35 cellular contexts compared by ENCODE assay signal in the genomic region with DNA sequence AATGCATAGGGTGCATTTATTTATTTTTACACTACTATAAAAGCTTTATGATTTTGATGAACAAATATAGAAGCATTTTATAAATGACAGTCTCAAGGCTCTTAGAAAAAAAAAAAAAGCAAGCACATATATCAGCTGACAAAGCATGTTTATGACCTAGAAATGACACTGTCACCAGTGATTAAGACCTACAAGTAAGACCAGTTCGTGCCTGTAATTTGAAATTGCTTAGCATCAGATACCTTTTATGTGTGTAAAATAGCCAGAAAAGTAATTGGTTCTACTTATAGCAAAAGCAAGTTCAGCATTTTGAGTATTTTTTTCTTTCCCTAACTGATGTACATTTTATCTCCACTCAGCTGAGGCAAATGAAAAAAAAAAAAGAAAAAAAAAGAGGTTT.
A peak's percentile ranks its signal among the peaks of the same experiment; 100 is the strongest.
DNase-seq lines count a peak whose midpoint lies in the region; ATAC-seq and TF ChIP-seq lines count a peak whose summit lies in the region.
"Had no signal": no experiment of that assay in that cellular context is flagged by ENCODE, and none has a peak within 500 bp of the region (broad histone marks: within the 10 kb centered on the region; RNA-seq: fewer than 3 reads in every experiment).

No MANE protein-coding gene starts in this region.

- no peaks in the 10 kb centered on the region for H3K4me1 ChIP-seq in Karpas-422 (ENCODE audit: low read length)
- H3K4me1 ChIP-seq: ascending aorta, left ventricle myocardium inferior had no signal

- H3K9me3 ChIP-seq in Karpas-422 (ENCODE audit: low read length) = no peaks in the 10 kb centered on the region; the same call in 1 of the 2 replicates
- H3K9me3 ChIP-seq: ascending aorta, left ventricle myocardium inferior, ovary had no signal

- H3K27ac ChIP-seq in Karpas-422 (ENCODE audit: low read length) = no peak overlapping the region
- H3K27ac ChIP-seq: ascending aorta, cardiac muscle cell, left ventricle myocardium inferior, ovary, skin epidermis had no signal

- no peak overlapping the region for H2AFZ ChIP-seq in Karpas-422 (ENCODE audit: low read length)

- H3K27me3 ChIP-seq in Karpas-422 (ENCODE audit: low read length) = no peaks in the 10 kb centered on the region
- H3K27me3 ChIP-seq: ascending aorta, cardiac muscle cell, ovary had no signal

- no peak overlapping the region for H3K4me2 ChIP-seq in Karpas-422 (ENCODE audit: low read depth, low read length, poor library complexity, severe bottlenecking)

- DNase-seq in G401 (ENCODE audit: low spot score) (peak; percentile 73), NAMALWA (ENCODE audit: low spot score) (peak; percentile 4), RPMI8226 (peak; percentile 73), epithelial cell of esophagus (ENCODE audit: low read depth) (peak; percentile 35), Karpas-422 (no peak), left ventricle myocardium superior (no peak)
- DNase-seq in stimulated activated CD4-positive, alpha-beta T cell treated with anti-CD3 and anti-CD28 coated beads, Interleukin-4, amount 100 ng/mL, for 1 hour = no peak
- DNase-seq: activated CD4-positive, alpha-beta T cell treated with anti-CD3 and anti-CD28 coated beads, Interleukin-2, amount 10 ng/mL, durations not matched to agents 7 days and 5 days; activated CD8-positive, alpha-beta memory T cell treated with anti-CD3 and anti-CD28 coated beads, Interleukin-2, amount 10 ng/mL, durations not matched to agents 7 days and 5 days; activated gamma-delta T cell; activated naive CD8-positive, alpha-beta T cell treated with anti-CD3 and anti-CD28 coated beads, Interleukin-2, amount 10 ng/mL, durations not matched to agents 7 days and 5 days; activated T-cell treated with anti-CD3 and anti-CD28 coated beads, Interleukin-2, amount 50 U/mL, for 4 hours; CD8-positive, alpha-beta memory T cell; endodermal cell; head of caudate nucleus; islet precursor cell; left ventricle myocardium inferior; mesendoderm; NCI-H1092 treated with DMSO at 0.1 percent for 48 hours; NCI-H2029; NCI-H345; NK-92 treated with Interleukin-12 subunit alpha and Interleukin-12 subunit beta, amount 100 ng/mL, for 24 hours; ovary; SIG-M5; stimulated activated naive B cell treated with anti-CD40 and anti-IgM and Interleukin-4, amounts not matched to agents 10 μg/mL and 1 μg/mL and 100 μg/mL, for 72 hours; substantia nigra; T1000; trophoblast cell had no signal

- ATAC-seq in GM21717 (IDR thresholded peaks at IDR 0.05; ENCODE audit: unreplicated experiment) (no peak), left ventricle myocardium superior (no peak)
- ATAC-seq: activated CD8-positive, alpha-beta memory T cell treated with anti-CD3 and anti-CD28 coated beads, Interleukin-2, amount 10 ng/mL, durations not matched to agents 7 days and 5 days; activated T-cell treated with anti-CD3 and anti-CD28 coated beads, Interleukin-2, amount 50 U/mL, for 4 hours; esophagus mucosa; Panc1; stimulated activated naive B cell treated with anti-CD40 and anti-IgM and Interleukin-4, amounts not matched to agents 10 μg/mL and 1 μg/mL and 100 μg/mL, for 72 hours; WTC11 had no signal

- in situ Hi-C loops in G401 (cut with HindIII; ENCODE audit: low sequenced_read_pairs) = no loop called here

- no peaks in the 10 kb centered on the region for H3K36me3 ChIP-seq in Karpas-422 (ENCODE audit: insufficient read depth, low read length)
- H3K36me3 ChIP-seq: ascending aorta, cardiac muscle cell, left ventricle myocardium inferior, ovary had no signal

- no peak for TF ChIP-seq CTCF in epithelial cell of esophagus (IDR thresholded peaks at IDR 0.05; ENCODE audit: insufficient read depth, low read depth, low read length, missing control alignments)

- H3K4me3 ChIP-seq in epithelial cell of esophagus (ENCODE audit: low read length) = no peak overlapping the region
- H3K4me3 ChIP-seq in Karpas-422 (ENCODE audit: low read length) = no peak overlapping the region
- H3K4me3 ChIP-seq: ascending aorta, cardiac muscle cell, left ventricle myocardium inferior, ovary, skin epidermis had no signal

- intact Hi-C loops in left ventricle myocardium superior (cut with micrococcal nuclease) = no loop called here

- no peaks in the 10 kb centered on the region for H4K20me1 ChIP-seq in Karpas-422 (ENCODE audit: insufficient read depth, low read depth, low read length)

- H3K79me2 ChIP-seq in Karpas-422 (ENCODE audit: low read length) = no peaks in the 10 kb centered on the region

- H3K9ac ChIP-seq in Karpas-422 (ENCODE audit: low read length) = no peak overlapping the region

- no peaks in the 10 kb centered on the region for H3K9me2 ChIP-seq in Karpas-422 (replicated peaks; ENCODE audit: insufficient read depth, low read length)

Comparison
In these comparisons a context has a peak if more than half of its experiments do, and no peak if none do; other contexts are left out.
1. DNase-seq: peak in G401 (single experiment), NAMALWA (single experiment), RPMI8226 (single experiment) and epithelial cell of esophagus (single experiment); none in Karpas-422 (single experiment), stimulated activated CD4-positive, alpha-beta T cell treated with anti-CD3 and anti-CD28 coated beads, Interleukin-4, amount 100 ng/mL, for 1 hour (single experiment) and left ventricle myocardium superior (single experiment).